8 cellular contexts compared by ENCODE assay signal in the genomic region with DNA sequence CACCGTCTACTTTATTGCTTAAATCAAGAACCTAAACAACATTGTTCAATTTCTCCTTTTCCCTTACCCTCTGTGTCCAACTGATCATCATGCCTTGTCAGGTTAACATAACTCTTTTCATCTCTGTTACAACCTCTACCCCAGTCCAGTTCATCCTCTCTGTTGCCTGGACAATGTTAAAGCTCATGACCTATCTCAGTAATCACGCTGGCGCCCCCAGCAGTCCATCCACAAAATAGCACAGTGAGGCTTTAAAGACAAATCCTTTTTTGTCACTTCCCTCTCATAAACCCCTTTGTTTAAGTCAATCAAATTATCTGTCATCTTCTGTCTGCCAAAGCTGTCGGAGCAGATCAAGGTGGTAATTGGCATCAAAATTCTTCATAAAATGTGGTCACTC.
DNase-seq lines count a peak whose midpoint lies in the region; ATAC-seq, FAIRE-seq and TF ChIP-seq lines count a peak whose summit lies in the region.

No MANE protein-coding gene starts in this region.

- H3K27me3 ChIP-seq in esophagus squamous epithelium (no peaks in the 10 kb centered on the region), pancreas (no peaks in the 10 kb centered on the region)

- intact Hi-C loops in esophagus squamous epithelium (cut with DNase I) (no loop called here), pancreas (cut with DNase I) (loop anchor here in 1 of 3 donors (10.0 kb wide), 1 partner anchor 120 kb away; no protein-coding TSS in a partner anchor)

- H3K4me1 ChIP-seq in esophagus squamous epithelium, result no peaks in the 10 kb centered on the region
- H3K4me1 ChIP-seq in pancreas, result no peaks in the 10 kb centered on the region

- peaks cover 0 to 40% (median 0%) of the 10 kb centered on the region in 3 donors for H3K36me3 ChIP-seq in esophagus squamous epithelium
- no peaks in the 10 kb centered on the region for H3K36me3 ChIP-seq in pancreas

- H3K27ac ChIP-seq in esophagus squamous epithelium, result no peak overlapping the region
- H3K27ac ChIP-seq in pancreas, result no peak overlapping the region

- no peak for TF ChIP-seq POLR2A in esophagus squamous epithelium (IDR thresholded peaks at IDR 0.05)

- peak; percentile 57 for TF ChIP-seq CTCF in AG09319 (IDR thresholded peaks at IDR 0.05; ENCODE audit: low read depth, low read length)
- TF ChIP-seq CTCF in esophagus squamous epithelium (IDR thresholded peaks at IDR 0.05), result peak; percentile 14 to 66 (median 38)
- TF ChIP-seq CTCF in pancreas (IDR thresholded peaks at IDR 0.05), result peak in 3 of 4 donors; percentile 17 to 30 (median 24)

- H3K4me3 ChIP-seq in esophagus squamous epithelium, result no peak overlapping the region
- H3K4me3 ChIP-seq in pancreas, result no peak overlapping the region

- ATAC-seq in GM19351 (IDR thresholded peaks at IDR 0.05; ENCODE audit: unreplicated experiment), result peak; percentile 69
- peak; percentile 72 to 93 (median 78) for ATAC-seq in pancreas

- DNase-seq in AG09319 (ENCODE audit: extremely low read depth, low read depth), result peak; percentile 10
- DNase-seq in NCI-H146 (lab: John Stamatoyannopoulos, UW), result peak; percentile 52
- peak; percentile 10 to 27 for DNase-seq in activated CD8-positive, alpha-beta memory T cell treated with anti-CD3 and anti-CD28 coated beads for 1 hour (ENCODE audit: extremely low read depth in 1 of 2, low read depth in 1 of 2)
- DNase-seq in esophagus squamous epithelium (lab: John Stamatoyannopoulos, UW), result no peak
- DNase-seq in pancreas, result peak in 5 of 6 donors; percentile 14 to 67 (median 42)
- DNase-seq in NCI-H446 (lab: John Stamatoyannopoulos, UW), result no peak
- DNase-seq in NCI-H524 treated with DMSO at 0.1 percent for 48 hours (lab: John Stamatoyannopoulos, UW), result no peak

- no peak for FAIRE-seq in pancreas (lab: Jason Lieb, UNC)

- H3K9me3 ChIP-seq in esophagus squamous epithelium (no peaks in the 10 kb centered on the region), pancreas (no peaks in the 10 kb centered on the region)

- WGBS in esophagus squamous epithelium, 2 donors, result 77 to 84% methylated on average over 4 of the region's 4 CpGs
- 67 to 73% methylated on average over 4 of the region's 4 CpGs for WGBS in pancreas, 2 donors

Comparison
In these comparisons a context has a peak if more than half of its experiments do, and no peak if none do; other contexts are left out.
1. DNase-seq: peak in AG09319 (single experiment), NCI-H146 (single experiment), activated CD8-positive, alpha-beta memory T cell treated with anti-CD3 and anti-CD28 coated beads for 1 hour (2 of 2) and pancreas (5 of 6); none in esophagus squamous epithelium (single experiment), NCI-H446 (0 of 2) and NCI-H524 treated with DMSO at 0.1 percent for 48 hours (single experiment).
2. Peak in every context shown above with its lines, with median percentiles within 50 percentile points of each other: CTCF ChIP-seq.